Comparison of ENCODE assay signal across 7 cellular contexts in the genomic region with DNA sequence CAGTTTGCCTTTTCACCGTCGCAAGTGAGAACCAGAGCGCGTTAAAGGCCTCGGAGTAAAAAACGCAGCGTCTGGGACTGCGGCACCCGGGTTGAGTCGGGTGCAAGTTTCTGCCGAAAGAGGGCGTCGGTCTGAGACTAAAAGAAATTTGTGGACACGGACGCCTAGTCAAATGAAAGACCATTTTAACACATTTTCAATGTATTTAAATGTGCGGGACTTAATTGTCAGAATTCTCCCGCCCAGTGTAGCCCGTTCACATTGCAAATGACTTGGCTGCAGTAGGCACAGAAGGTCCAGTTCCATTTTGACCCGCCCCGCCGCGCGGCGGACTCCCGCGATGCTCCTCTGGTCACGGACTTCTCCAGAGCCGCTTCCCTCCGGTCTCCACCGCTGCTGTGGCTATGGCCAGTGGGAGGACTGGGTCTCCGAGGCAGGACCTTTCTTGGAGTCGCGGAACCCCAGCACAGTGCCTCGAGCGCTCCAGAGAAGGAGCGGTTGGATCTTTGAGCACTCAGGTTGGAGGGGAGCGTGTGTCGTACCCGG. TPM values are rescaled to one million over a fixed set of nuclear protein-coding genes. Genes with fewer than 3 reads are reported as not detected.
A peak's percentile ranks its signal among the peaks of the same experiment; 100 is the strongest.
DNase-seq lines count a peak whose midpoint lies in the region; ATAC-seq and TF ChIP-seq lines count a peak whose summit lies in the region.

No MANE protein-coding gene starts in this region.

- peak overlapping the region; percentile 91 for H3K4me3 ChIP-seq in thoracic aorta

- H3K4me1 Mint-ChIP-seq in naive B cell = peaks cover 16 to 42% (median 41%) of the 10 kb centered on the region in 3 donors

- H3K9me3 Mint-ChIP-seq in naive B cell = peaks cover 0 to 7% (median 0%) of the 10 kb centered on the region in 7 donors

- H3K9me3 ChIP-seq in thoracic aorta = no peaks in the 10 kb centered on the region

- H3K27ac Mint-ChIP-seq in naive B cell = peak overlapping the region in 1 of 6 donors; percentile 37

- ATAC-seq in HG02885 (IDR thresholded peaks at IDR 0.05; ENCODE audit: poor library complexity, unreplicated experiment) (peak; percentile 64), naive B cell (ENCODE audit: low read depth in 2 of 2) (peak; percentile 58 to 62), thoracic aorta (ENCODE audit: insufficient number of reproducible peaks, low FRiP score, low read depth) (peak; percentile 41)

- DNase-seq in NCI-H510A (lab: John Stamatoyannopoulos, UW) (peak; percentile 20), fibroblast of peridontal ligament (ENCODE audit: extremely low read depth) (peak; percentile 84), naive B cell (peak; percentile 24), thoracic aorta (ENCODE audit: low spot score) (peak; percentile 40)
- DNase-seq in activated CD8-positive, alpha-beta memory T cell treated with anti-CD3 and anti-CD28 coated beads, Interleukin-2, amount 50 U/mL, for 4 hours = peak; percentile 32

- TF ChIP-seq CTCF in GM12872 (IDR thresholded peaks at IDR 0.05; ENCODE audit: insufficient read depth, low read depth, low read length) = peak; percentile 74
- TF ChIP-seq CTCF in thoracic aorta (IDR thresholded peaks at IDR 0.05) = peak; percentile 66

- peak overlapping the region; percentile 89 for H3K27ac ChIP-seq in thoracic aorta

- peaks cover 3 to 15% of the 10 kb centered on the region in 2 donors for H3K4me1 ChIP-seq in thoracic aorta (ENCODE audit: control insufficient read depth in 1 of 2, low read depth in 2 of 2)

- H3K4me3 Mint-ChIP-seq in naive B cell = peak overlapping the region; percentile 73 to 91 (median 88)

- no peaks in the 10 kb centered on the region for H3K27me3 ChIP-seq in thoracic aorta (replicated peaks; ENCODE audit: insufficient read depth)

- H3K36me3 ChIP-seq in thoracic aorta = no peaks in the 10 kb centered on the region

- H3K36me3 Mint-ChIP-seq in naive B cell = no peaks in the 10 kb centered on the region

- peaks cover 55 to 73% (median 63%) of the 10 kb centered on the region in 3 donors for H3K27me3 Mint-ChIP-seq in naive B cell

RNA-seq across cellular contexts. Expression of gene NPR3, which starts 1.3 kb away (rescaled TPM):
- not detected for polyA plus RNA-seq in naive B cell (ENCODE audit: low read depth in 6 of 6)
- total RNA-seq in thoracic aorta = 10 to 100 TPM; 25.7 to 34.3 TPM

Comparison
In these comparisons a context has a peak if more than half of its experiments do, and no peak if none do; other contexts are left out.
1. Peak in every context shown above with its lines: DNase-seq, ATAC-seq, H3K4me3 ChIP-seq and H3K27ac ChIP-seq.
2. DNase-seq: peak in every context shown above with its lines; median percentile 84 in fibroblast of peridontal ligament; 40 in thoracic aorta; 32 in activated CD8-positive, alpha-beta memory T cell treated with anti-CD3 and anti-CD28 coated beads, Interleukin-2, amount 50 U/mL, for 4 hours; 24 in naive B cell; 20 in NCI-H510A.